ENCODE assay signal across 8 cellular contexts in the genomic region with DNA sequence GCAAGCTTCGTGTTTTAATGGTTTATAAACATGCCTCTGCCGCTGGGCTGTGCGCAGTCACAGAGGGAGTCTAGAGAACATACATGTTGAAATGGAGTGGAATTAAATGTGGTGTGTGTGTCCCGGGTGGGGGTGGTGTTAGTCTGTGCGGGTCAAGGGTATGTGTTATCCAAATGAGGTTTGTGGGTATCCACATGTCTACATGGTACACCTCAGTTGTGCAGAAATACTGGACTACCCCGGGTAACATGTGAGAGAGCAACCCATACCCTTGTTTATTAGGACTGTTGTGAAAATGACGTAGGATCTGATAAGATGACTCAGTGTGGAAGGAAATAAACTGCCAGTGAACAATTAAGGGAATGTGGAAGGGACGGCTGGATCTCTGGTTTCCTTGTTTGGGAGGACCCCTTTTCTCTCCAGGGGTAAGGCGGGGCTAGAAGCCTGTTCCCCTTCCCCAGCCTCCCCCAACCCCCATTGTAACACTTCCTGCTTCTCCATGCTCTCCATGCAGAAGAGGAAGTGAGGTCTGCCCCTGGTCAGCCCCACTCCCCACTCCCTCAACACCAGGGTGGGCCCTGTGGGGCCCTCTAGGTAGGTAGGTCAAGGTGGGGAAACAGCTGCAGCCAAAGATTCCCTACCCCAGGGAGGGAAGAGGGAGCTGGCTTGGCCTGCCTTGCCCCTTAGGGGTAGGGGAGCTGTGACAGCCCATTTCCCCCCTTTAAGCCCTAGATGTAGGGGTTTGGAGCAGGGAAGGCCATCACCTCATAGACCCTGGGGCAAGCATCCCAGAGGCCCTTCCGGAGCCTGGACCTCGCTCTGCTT. TPM values are rescaled to one million over a fixed set of nuclear protein-coding genes. Genes with fewer than 3 reads are reported as not detected.
DNase-seq lines count a peak whose midpoint lies in the region; ATAC-seq and TF ChIP-seq lines count a peak whose summit lies in the region.
"Had no signal": no experiment of that assay in that cellular context is flagged by ENCODE, and none has a peak within 500 bp of the region (broad histone marks: within the 10 kb centered on the region; RNA-seq: fewer than 3 reads in every experiment).

No MANE protein-coding gene starts in this region.

- peak; percentile 46 for DNase-seq in HT1080 (ENCODE audit: low read depth)
- DNase-seq in UCSD-AML1 (lab: John Stamatoyannopoulos, UW; ENCODE audit: unreplicated experiment), result peak; percentile 54
- peak; percentile 70 for DNase-seq in cardiac septum (ENCODE audit: low spot score)
- peak; percentile 35 for DNase-seq in stomach
- DNase-seq in COLO668 (lab: John Stamatoyannopoulos, UW; ENCODE audit: unreplicated experiment), result no peak

- no peaks in the 10 kb centered on the region for H3K27me3 ChIP-seq in stomach

- 61 to 74% (median 69%) methylated on average over 9 to 11 of the region's 11 CpGs for WGBS in stomach, 5 donors

- peak overlapping the region; percentile 65 to 89 (median 83) for H3K27ac ChIP-seq in stomach

- peaks cover 21 to 65% (median 33%) of the 10 kb centered on the region in 4 donors for H3K4me1 ChIP-seq in stomach

- H3K4me3 ChIP-seq in stomach, result peak overlapping the region in 3 of 4 donors; percentile 33 to 45 (median 36)

- TF ChIP-seq CTCF in stomach (IDR thresholded peaks at IDR 0.05), result no peak

- ATAC-seq in HG03378 (IDR thresholded peaks at IDR 0.05; ENCODE audit: unreplicated experiment) (no peak), HG02623 (IDR thresholded peaks at IDR 0.05; ENCODE audit: unreplicated experiment) (no peak)
- ATAC-seq: WTC11 had no signal

- intact Hi-C loops in cardiac septum (cut with DNase I), result no loop called here
- intact Hi-C loops in stomach (cut with DNase I; ENCODE audit: low total_unique reads), result no loop called here

- TF ChIP-seq POLR2A in stomach (IDR thresholded peaks at IDR 0.05), result no peak

- TF ChIP-seq EP300 in stomach (IDR thresholded peaks at IDR 0.05), result no peak

- no peaks in the 10 kb centered on the region for H3K9me3 ChIP-seq in stomach

- H3K36me3 ChIP-seq in stomach, result peaks cover 0 to 29% (median 10%) of the 10 kb centered on the region in 4 donors

RNA-seq across cellular contexts. Expression of gene EPS8L3, which starts 0.7 kb away (rescaled TPM):
- total RNA-seq in HT1080 (2014; rRNA removed; shearing (Covaris generic)), result not detected in 2 replicates
- polyA plus RNA-seq in HT1080 (2015; cell fraction: cytosol; rRNA removed), result not detected in 2 replicates
- polyA plus RNA-seq in HT1080 (2015; cell fraction: nucleus; rRNA removed), result not detected in 2 replicates
- total RNA-seq in cardiac septum (not detected), stomach (100 to 1,000 TPM in 2 of 5 donors, 10 to 100 TPM in 3; 22.3 to 299 (median 85.8) TPM)
- polyA plus RNA-seq in stomach, result 10 to 100 TPM in 1 of 3 donors, 1 to 10 TPM in 2; 9.5 to 40.9 (median 9.6) TPM

RNA-seq across cellular contexts. Expression of gene GSTM3, which starts 22.2 kb away (rescaled TPM):
- total RNA-seq in HT1080 (2014; rRNA removed; shearing (Covaris generic)), result 52.4 and 81.8 TPM in 2 replicates
- 75.1 and 83.1 TPM in 2 replicates for polyA plus RNA-seq in HT1080 (2015; cell fraction: cytosol; rRNA removed)
- polyA plus RNA-seq in HT1080 (2015; cell fraction: nucleus; rRNA removed), result 52.6 and 58.2 TPM in 2 replicates
- total RNA-seq in cardiac septum (93.2 TPM), stomach (100 to 1,000 TPM in 2 of 5 donors, 10 to 100 TPM in 3; 32.2 to 213 (median 84.6) TPM)
- polyA plus RNA-seq in stomach, result 100 to 1,000 TPM in 2 of 3 donors, 10 to 100 TPM in 1; 83.8 to 350 (median 194) TPM

RNA-seq across cellular contexts. Expression of gene GSTM5, which starts 51.0 kb away (rescaled TPM):
- 0.03 TPM in 1 of 2 replicates, not detected in the other for total RNA-seq in HT1080 (2014; rRNA removed; shearing (Covaris generic))
- polyA plus RNA-seq in HT1080 (2015; cell fraction: cytosol; rRNA removed), result not detected in 2 replicates
- polyA plus RNA-seq in HT1080 (2015; cell fraction: nucleus; rRNA removed), result 0.04 TPM in 1 of 2 replicates, not detected in the other
- total RNA-seq in cardiac septum (2.6 TPM), stomach (10 to 100 TPM in 2 of 5 donors, 1 to 10 TPM in 1, not detected in 2; 1.4 to 35.6 (median 18.5) TPM)
- polyA plus RNA-seq in stomach, result 10 to 100 TPM in 2 of 3 donors, 1 to 10 TPM in 1; 3.6 to 22.0 (median 14.9) TPM

Comparison
In these comparisons a context has a peak if more than half of its experiments do, and no peak if none do; other contexts are left out.
1. RNA of gene EPS8L3, which starts 0.7 kb away (total RNA-seq): 22.3 to 299 TPM in stomach; not detected in cardiac septum (single experiment) and not detected in HT1080; every median in the first group is over 10 times any median in the second.